22 cellular contexts compared by ENCODE assay signal in genomic region chrY:21034151-21035061, GRCh38.
DNase-seq lines count a peak whose midpoint lies in the region; ATAC-seq lines count a peak whose summit lies in the region.
"Had no signal": no experiment of that assay in that cellular context is flagged by ENCODE, and none has a peak within 500 bp of the region (broad histone marks: within the 10 kb centered on the region; RNA-seq: fewer than 3 reads in every experiment).

No MANE protein-coding gene starts in this region.

- H3K4me3 Mint-ChIP-seq in T-helper 17 cell: no peak overlapping the region
- peak overlapping the region; percentile 21 for H3K4me3 Mint-ChIP-seq in activated naive CD4-positive, alpha-beta T cell treated with anti-CD3 and anti-CD28 coated beads for 36 hours
- H3K4me3 Mint-ChIP-seq in stimulated activated naive CD8-positive, alpha-beta T cell treated with anti-CD3 and anti-CD28 coated beads, Interleukin-15, amount 100 ng/mL, for 72 hours: peak overlapping the region; percentile 57 to 74
- H3K4me3 Mint-ChIP-seq: CD8-positive, alpha-beta memory T cell; mesothelial cell of epicardium; natural killer cell; WTC11 had no signal

- no peaks in the 10 kb centered on the region for H3K27me3 Mint-ChIP-seq in T-helper 17 cell
- H3K27me3 Mint-ChIP-seq in activated naive CD4-positive, alpha-beta T cell treated with anti-CD3 and anti-CD28 coated beads for 36 hours (ENCODE audit: low read depth): no peaks in the 10 kb centered on the region
- no peaks in the 10 kb centered on the region for H3K27me3 Mint-ChIP-seq in stimulated activated naive CD8-positive, alpha-beta T cell treated with anti-CD3 and anti-CD28 coated beads, Interleukin-15, amount 100 ng/mL, for 72 hours
- H3K27me3 Mint-ChIP-seq: activated naive CD4-positive, alpha-beta T cell treated with anti-CD3 and anti-CD28 coated beads, Interleukin-2, amount 50 U/mL, for 24 hours; CD8-positive, alpha-beta memory T cell had no signal

- no peaks in the 10 kb centered on the region for H3K9me3 Mint-ChIP-seq in activated naive CD4-positive, alpha-beta T cell treated with anti-CD3 and anti-CD28 coated beads for 36 hours
- peaks cover 4 to 16% of the 10 kb centered on the region in 2 donors for H3K9me3 Mint-ChIP-seq in stimulated activated naive CD8-positive, alpha-beta T cell treated with anti-CD3 and anti-CD28 coated beads, Interleukin-15, amount 100 ng/mL, for 72 hours
- H3K9me3 Mint-ChIP-seq: activated naive CD4-positive, alpha-beta T cell treated with anti-CD3 and anti-CD28 coated beads, Interleukin-2, amount 50 U/mL, for 24 hours; CD8-positive, alpha-beta memory T cell; mesothelial cell of epicardium had no signal

- peak; percentile 39 for DNase-seq in stimulated activated CD4-positive, alpha-beta T cell treated with anti-CD3 and anti-CD28 coated beads, Interleukin-15, amount 100 ng/mL, for 24 hours
- no peak for DNase-seq in stimulated activated CD4-positive, alpha-beta T cell treated with anti-CD3 and anti-CD28 coated beads, Interleukin-2, amount 100 ng/mL, for 48 hours
- DNase-seq in T-helper 17 cell (no peak), SKM-1 (lab: John Stamatoyannopoulos, UW; ENCODE audit: unreplicated experiment) (no peak), NCI-H1105 (lab: John Stamatoyannopoulos, UW) (no peak)
- peak; percentile 56 for DNase-seq in activated naive CD4-positive, alpha-beta T cell treated with anti-CD3 and anti-CD28 coated beads for 36 hours
- DNase-seq in stimulated activated naive CD8-positive, alpha-beta T cell treated with anti-CD3 and anti-CD28 coated beads, Interleukin-15, amount 100 ng/mL, for 72 hours: peak in 1 of 2 donors; percentile 50
- DNase-seq: CD8-positive, alpha-beta memory T cell; DMS53; effector CD4-positive, alpha-beta T cell; HCEC 1CT; IMR-90; natural killer cell; NCI-H1417; NCI-H510A; T-helper 9 cell had no signal

- H3K4me1 Mint-ChIP-seq in T-helper 17 cell: peaks cover 6% of the 10 kb centered on the region
- peaks cover 32% of the 10 kb centered on the region for H3K4me1 Mint-ChIP-seq in activated naive CD4-positive, alpha-beta T cell treated with anti-CD3 and anti-CD28 coated beads for 36 hours (ENCODE audit: low read depth)
- H3K4me1 Mint-ChIP-seq in stimulated activated naive CD8-positive, alpha-beta T cell treated with anti-CD3 and anti-CD28 coated beads, Interleukin-15, amount 100 ng/mL, for 72 hours: peaks cover 32% of the 10 kb centered on the region
- H3K4me1 Mint-ChIP-seq: mesothelial cell of epicardium, natural killer cell, WTC11 had no signal

- H3K27ac Mint-ChIP-seq in T-helper 17 cell: peak overlapping the region; percentile 32
- H3K27ac Mint-ChIP-seq in activated naive CD4-positive, alpha-beta T cell treated with anti-CD3 and anti-CD28 coated beads for 36 hours: peak overlapping the region; percentile 65
- peak overlapping the region; percentile 92 to 96 for H3K27ac Mint-ChIP-seq in stimulated activated naive CD8-positive, alpha-beta T cell treated with anti-CD3 and anti-CD28 coated beads, Interleukin-15, amount 100 ng/mL, for 72 hours
- H3K27ac Mint-ChIP-seq: activated naive CD4-positive, alpha-beta T cell treated with anti-CD3 and anti-CD28 coated beads, Interleukin-2, amount 50 U/mL, for 24 hours; CD8-positive, alpha-beta memory T cell; mesothelial cell of epicardium; natural killer cell; WTC11 had no signal

- ATAC-seq in T-helper 17 cell: no peak
- peak; percentile 84 for ATAC-seq in stimulated activated naive CD8-positive, alpha-beta T cell treated with anti-CD3 and anti-CD28 coated beads, Interleukin-15, amount 100 ng/mL, for 72 hours
- ATAC-seq: left lobe of liver, natural killer cell, Panc1, WTC11 had no signal

- H3K36me3 Mint-ChIP-seq in T-helper 17 cell (ENCODE audit: low read depth): no peaks in the 10 kb centered on the region
- no peaks in the 10 kb centered on the region for H3K36me3 Mint-ChIP-seq in activated naive CD4-positive, alpha-beta T cell treated with anti-CD3 and anti-CD28 coated beads for 36 hours (ENCODE audit: low read depth)
- H3K36me3 Mint-ChIP-seq: CD8-positive, alpha-beta memory T cell; mesothelial cell of epicardium; natural killer cell had no signal

- CTCF ChIA-PET in activated naive CD4-positive, alpha-beta T cell treated with anti-CD3 and anti-CD28 coated beads for 36 hours (lab: Charles Lee): no interaction called here

- intact Hi-C loops in activated naive CD4-positive, alpha-beta T cell treated with anti-CD3 and anti-CD28 coated beads for 36 hours (cut with micrococcal nuclease): loop anchor here (1.0 to 10.0 kb wide), 3 partner anchors 36 to 250 kb away; no protein-coding TSS in a partner anchor

- no peaks in the 10 kb centered on the region for H3K9me3 ChIP-seq in T-helper 17 cell (ENCODE audit: control insufficient read depth, low read length, poor library complexity, severe bottlenecking)
- H3K9me3 ChIP-seq: suprapubic skin had no signal

Comparison
In these comparisons a context has a peak if more than half of its experiments do, and no peak if none do; other contexts are left out.
1. DNase-seq: peak in stimulated activated CD4-positive, alpha-beta T cell treated with anti-CD3 and anti-CD28 coated beads, Interleukin-15, amount 100 ng/mL, for 24 hours (single experiment) and activated naive CD4-positive, alpha-beta T cell treated with anti-CD3 and anti-CD28 coated beads for 36 hours (single experiment); none in stimulated activated CD4-positive, alpha-beta T cell treated with anti-CD3 and anti-CD28 coated beads, Interleukin-2, amount 100 ng/mL, for 48 hours (0 of 2), T-helper 17 cell (0 of 3), SKM-1 (single experiment) and NCI-H1105 (single experiment).
2. H3K27ac Mint-ChIP-seq: peak in every context shown above with its lines; median percentile 94 in stimulated activated naive CD8-positive, alpha-beta T cell treated with anti-CD3 and anti-CD28 coated beads, Interleukin-15, amount 100 ng/mL, for 72 hours; 65 in activated naive CD4-positive, alpha-beta T cell treated with anti-CD3 and anti-CD28 coated beads for 36 hours; 32 in T-helper 17 cell.